8 cellular contexts compared by ENCODE assay signal in genomic region chr5:53560028-53560427, GRCh38. TPM values are rescaled to one million over a fixed set of nuclear protein-coding genes. Genes with fewer than 3 reads are reported as not detected.
A peak's percentile ranks its signal among the peaks of the same experiment; 100 is the strongest.
DNase-seq lines count a peak whose midpoint lies in the region; ATAC-seq and TF ChIP-seq lines count a peak whose summit lies in the region.

No MANE protein-coding gene starts in this region.

- H3K27me3 Mint-ChIP-seq in activated naive CD4-positive, alpha-beta T cell treated with anti-CD3 and anti-CD28 coated beads, Interleukin-2, amount 50 U/mL, for 24 hours: peaks cover 23% of the 10 kb centered on the region

- peaks cover 0 to 10% of the 10 kb centered on the region in 2 donors for H3K4me1 ChIP-seq in ascending aorta
- peaks cover 16 to 35% (median 20%) of the 10 kb centered on the region in 4 donors for H3K4me1 ChIP-seq in upper lobe of left lung

- peak; percentile 19 for ATAC-seq in HG03378 (IDR thresholded peaks at IDR 0.05; ENCODE audit: unreplicated experiment)
- ATAC-seq in left colon: peak; percentile 34
- ATAC-seq in upper lobe of left lung (ENCODE audit: low FRiP score in 2 of 2): no peak

- H3K4me3 Mint-ChIP-seq in activated naive CD4-positive, alpha-beta T cell treated with anti-CD3 and anti-CD28 coated beads, Interleukin-2, amount 50 U/mL, for 24 hours: peak overlapping the region; percentile 99

- no peak for TF ChIP-seq POLR2A in upper lobe of left lung (IDR thresholded peaks at IDR 0.05)

- H3K4me1 Mint-ChIP-seq in activated naive CD4-positive, alpha-beta T cell treated with anti-CD3 and anti-CD28 coated beads, Interleukin-2, amount 50 U/mL, for 24 hours: peaks cover 45% of the 10 kb centered on the region

- TF ChIP-seq CTCF in ascending aorta (IDR thresholded peaks at IDR 0.05): no peak
- TF ChIP-seq CTCF in upper lobe of left lung (IDR thresholded peaks at IDR 0.05): no peak

- TF ChIP-seq EP300 in upper lobe of left lung (IDR thresholded peaks at IDR 0.05): no peak

- DNase-seq in activated naive CD4-positive, alpha-beta T cell (lab: John Stamatoyannopoulos, UW): no peak
- no peak for DNase-seq in ascending aorta (ENCODE audit: low spot score in 2 of 2)
- DNase-seq in left colon: no peak
- DNase-seq in upper lobe of left lung: no peak
- DNase-seq in HuH-7 (ENCODE audit: low spot score): no peak
- DNase-seq in ureter (ENCODE audit: low spot score): no peak

- H3K27ac Mint-ChIP-seq in activated naive CD4-positive, alpha-beta T cell treated with anti-CD3 and anti-CD28 coated beads, Interleukin-2, amount 50 U/mL, for 24 hours: no peak overlapping the region

- peaks cover 3% of the 10 kb centered on the region for H3K36me3 Mint-ChIP-seq in activated naive CD4-positive, alpha-beta T cell treated with anti-CD3 and anti-CD28 coated beads, Interleukin-2, amount 50 U/mL, for 24 hours

- no peaks in the 10 kb centered on the region for H3K27me3 ChIP-seq in ascending aorta
- no peaks in the 10 kb centered on the region for H3K27me3 ChIP-seq in upper lobe of left lung

- H3K36me3 ChIP-seq in ascending aorta: no peaks in the 10 kb centered on the region
- H3K36me3 ChIP-seq in upper lobe of left lung: no peaks in the 10 kb centered on the region

- peak overlapping the region in 1 of 2 donors; percentile 80 for H3K27ac ChIP-seq in ascending aorta
- H3K27ac ChIP-seq in upper lobe of left lung: peak overlapping the region; percentile 83 to 87 (median 86)

- 28 to 41% methylated on average over 5 of the region's 5 CpGs for WGBS in upper lobe of left lung, 2 donors

- intact Hi-C loops in ascending aorta (cut with DNase I) (loop anchor here (2.0 to 10.0 kb wide), 2 partner anchors 79 to 755 kb away; partner anchors contain the start of genes ARL15 and FST), left colon (cut with DNase I, micrococcal nuclease) (no loop called here)

- peak overlapping the region; percentile 78 to 83 for H3K4me3 ChIP-seq in ascending aorta
- peak overlapping the region; percentile 13 to 85 (median 65) for H3K4me3 ChIP-seq in upper lobe of left lung

- H3K9me3 ChIP-seq in ascending aorta: no peaks in the 10 kb centered on the region
- H3K9me3 ChIP-seq in upper lobe of left lung: peaks cover 0 to 3% (median 0%) of the 10 kb centered on the region in 4 donors

- no peaks in the 10 kb centered on the region for H3K9me3 Mint-ChIP-seq in activated naive CD4-positive, alpha-beta T cell treated with anti-CD3 and anti-CD28 coated beads, Interleukin-2, amount 50 U/mL, for 24 hours

RNA-seq across cellular contexts. Expression of gene NDUFS4, which starts 0.4 kb away (rescaled TPM):
- total RNA-seq in ascending aorta: 3.0 TPM
- 10 to 100 TPM; 92.6 to 97.3 TPM for total RNA-seq in left colon
- 10 to 100 TPM; 19.9 to 68.5 (median 51.5) TPM for total RNA-seq in upper lobe of left lung
- total RNA-seq in ureter: 79.0 TPM

Comparison
In these comparisons a context has a peak if more than half of its experiments do, and no peak if none do; other contexts are left out.
1. ATAC-seq: peak in HG03378 (single experiment) and left colon (single experiment); none in upper lobe of left lung (0 of 2).